ENCODE assay signal across 25 cellular contexts in the genomic region with DNA sequence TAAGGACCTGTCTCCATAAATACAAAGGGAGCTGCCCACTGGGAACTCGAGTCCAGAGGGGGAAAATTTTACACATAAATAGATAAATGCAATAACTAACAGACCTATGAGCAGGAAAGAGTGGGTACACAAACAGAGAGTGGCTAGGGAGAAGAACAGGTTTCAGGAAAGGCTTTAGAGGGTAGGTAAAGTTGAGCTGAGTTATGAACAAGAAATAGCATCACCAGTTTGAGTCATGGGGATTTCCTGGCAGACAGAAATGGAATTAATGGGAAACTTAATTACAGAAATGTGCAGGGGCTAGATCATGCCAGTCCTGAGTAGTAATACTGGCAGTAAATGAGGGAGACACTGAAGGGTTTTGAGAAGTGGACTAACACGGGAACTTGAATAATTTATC. TPM values are rescaled to one million over a fixed set of nuclear protein-coding genes. Genes with fewer than 3 reads are reported as not detected.
"Had no signal": no experiment of that assay in that cellular context is flagged by ENCODE, and none has a peak within 500 bp of the region (broad histone marks: within the 10 kb centered on the region; RNA-seq: fewer than 3 reads in every experiment).

No MANE protein-coding gene starts in this region.

- FAIRE-seq: keratinocyte had no signal

- ATAC-seq: esophagus mucosa; gastrocnemius medialis; left colon; left ventricle myocardium superior; mucosa of descending colon; naive thymus-derived CD8-positive, alpha-beta T cell had no signal

- H3K27ac ChIP-seq: colonic mucosa, gastrocnemius medialis, neutrophil, right atrium auricular region, sigmoid colon, skin epidermis, stomach, transverse colon had no signal

- DNase-seq: colonic mucosa; dermis blood vessel endothelial cell; gastrocnemius medialis; left colon; left ventricle myocardium superior; mucosa of descending colon; naive thymus-derived CD8-positive, alpha-beta T cell; sigmoid colon; stimulated activated CD4-positive, alpha-beta T cell treated with anti-CD3 and anti-CD28 coated beads, Interleukin-2, amount 100 ng/mL, for 24 hours; stimulated activated CD4-positive, alpha-beta T cell treated with anti-CD3 and anti-CD28 coated beads, Interleukin-4, amount 100 ng/mL, for 4 hours; stimulated activated naive CD4-positive, alpha-beta T cell; stomach; substantia nigra; transverse colon had no signal

- H3K27ac Mint-ChIP-seq: naive thymus-derived CD8-positive, alpha-beta T cell had no signal

- H3K9me3 ChIP-seq: colonic mucosa, gastrocnemius medialis, mucosa of descending colon, neutrophil, right atrium auricular region, sigmoid colon, stomach, thoracic aorta, transverse colon had no signal

- H3K4me3 ChIP-seq: colonic mucosa, gastrocnemius medialis, mucosa of descending colon, right atrium auricular region, sigmoid colon, skin epidermis, stomach, thoracic aorta, transverse colon had no signal

- H3K27me3 ChIP-seq: right atrium auricular region had no signal

- H3K4me3 Mint-ChIP-seq: naive thymus-derived CD8-positive, alpha-beta T cell had no signal

- H3K36me3 ChIP-seq: colonic mucosa, gastrocnemius medialis, neutrophil, right atrium auricular region, sigmoid colon, stomach, thoracic aorta, transverse colon had no signal

- H3K4me1 ChIP-seq: colonic mucosa had no signal

RNA-seq across cellular contexts. Expression of gene CCDC175, which starts 58.0 kb away (rescaled TPM):
- total RNA-seq: dermis blood vessel endothelial cell; esophagus mucosa; fibroblast of lung; gastrocnemius medialis; left ventricle myocardium superior; lung microvascular endothelial cell; naive thymus-derived CD8-positive, alpha-beta T cell; osteoblast; pulmonary artery endothelial cell; right atrium auricular region; sigmoid colon; stomach; ureter had no signal
- polyA plus RNA-seq: fibroblast of lung; keratinocyte; naive thymus-derived CD8-positive, alpha-beta T cell; sigmoid colon; stomach had no signal
